8 cellular contexts compared by ENCODE assay signal in the genomic region with DNA sequence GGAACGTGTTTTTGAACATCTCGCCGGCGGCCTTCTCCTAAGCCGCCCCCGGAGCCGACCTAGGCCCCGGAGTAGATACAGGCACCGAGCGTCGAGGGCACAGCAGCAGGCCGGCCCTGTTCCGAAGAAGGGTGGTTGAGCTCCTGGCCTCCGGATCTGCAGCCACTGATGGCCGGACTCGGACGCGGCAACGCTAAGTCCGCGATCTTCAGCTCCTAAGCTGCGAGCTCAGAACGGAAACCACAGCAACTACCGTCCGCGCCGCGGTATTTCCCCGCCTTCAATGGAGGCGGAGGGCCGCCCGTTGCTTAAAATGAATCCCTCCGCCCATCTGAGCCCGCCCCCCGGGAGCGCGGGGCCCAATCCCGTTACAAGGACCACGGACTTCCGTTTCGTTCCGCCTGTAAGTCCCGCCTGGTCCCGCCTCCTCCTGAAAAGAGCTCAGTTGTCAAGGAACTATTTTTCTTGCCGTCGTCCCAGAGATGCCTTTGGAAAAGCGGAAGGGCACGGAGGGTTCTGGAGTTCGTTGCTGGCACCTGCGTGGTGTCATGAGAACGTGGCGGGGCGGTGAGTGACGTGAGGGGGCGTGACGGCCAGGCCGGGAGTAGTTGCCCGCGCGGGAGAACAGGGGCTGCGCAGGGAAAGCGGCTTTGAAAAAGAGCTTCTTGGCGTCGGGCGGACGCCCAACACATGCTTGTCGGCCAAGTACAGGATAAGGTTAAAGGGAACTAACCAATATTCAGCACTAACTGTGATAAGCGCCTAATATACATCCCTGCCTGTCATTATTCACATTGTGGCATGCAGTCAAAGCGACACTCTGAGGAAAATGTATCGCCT. TPM values are rescaled to one million over a fixed set of nuclear protein-coding genes. Genes with fewer than 3 reads are reported as not detected.
DNase-seq lines count a peak whose midpoint lies in the region; ATAC-seq and TF ChIP-seq lines count a peak whose summit lies in the region.

A gene (minus strand): TSS at position 285 of the 840 bp plus-strand sequence. CDS start 266 bp downstream, at position 19.

- no peaks in the 10 kb centered on the region for H3K27me3 ChIP-seq in SK-N-SH (ENCODE audit: insufficient read depth)
- H3K27me3 ChIP-seq in gastroesophageal sphincter = no peaks in the 10 kb centered on the region
- H3K27me3 ChIP-seq in neutrophil = no peaks in the 10 kb centered on the region

- peak in 1 of 2 experiments; percentile 47; a peak in 1 of 4 replicates for TF ChIP-seq EP300 in SK-N-SH (IDR thresholded peaks at IDR 0.05; ENCODE audit: borderline replicate concordance in 1 of 2, low read depth in 1 of 2, low read length in 1 of 2)
- no peak for TF ChIP-seq EP300 in gastroesophageal sphincter (IDR thresholded peaks at IDR 0.05)

- H2AFZ ChIP-seq in SK-N-SH (ENCODE audit: low read depth) = peak within 1 kb of the TSS; percentile 92

- H3K79me2 ChIP-seq in SK-N-SH (ENCODE audit: insufficient read depth) = peaks cover 47% of the 10 kb centered on the region

- TF ChIP-seq RAD21 in SK-N-SH (IDR thresholded peaks at IDR 0.05; ENCODE audit: low read length) = no peak

- peak within 1 kb of the TSS; percentile 92 for H3K9ac ChIP-seq in SK-N-SH

- peaks cover 41% of the 10 kb centered on the region for H4K20me1 ChIP-seq in SK-N-SH (ENCODE audit: insufficient read depth)

- no peaks in the 10 kb centered on the region for H3K36me3 ChIP-seq in SK-N-SH (replicated peaks in 1 of 2; ENCODE audit: control insufficient read depth in 1 of 2, insufficient read depth in 2 of 2, low read length in 1 of 2)
- H3K36me3 ChIP-seq in gastroesophageal sphincter = no peaks in the 10 kb centered on the region
- H3K36me3 ChIP-seq in neutrophil = no peaks in the 10 kb centered on the region

- no peaks in the 10 kb centered on the region for H3K9me2 ChIP-seq in SK-N-SH

- H3K4me2 ChIP-seq in SK-N-SH = peak within 1 kb of the TSS; percentile 78

- POLR2A ChIA-PET in SK-N-SH (lab: Yijun Ruan, JAX) = interaction anchor here (0.7 to 1.5 kb wide), 15 partner anchors 8 to 1068 kb away, joined by 3 to 18 read pairs (median 4); a partner anchor contains a TSS

- peaks cover 7% of the 10 kb centered on the region for H3F3A ChIP-seq in SK-N-SH (replicated peaks; ENCODE audit: insufficient read depth)

- CTCF ChIA-PET in SK-N-SH (lab: Yijun Ruan, JAX) = interaction anchor here (0.6 to 6.5 kb wide), 10 partner anchors 7 to 1938 kb away, joined by 3 to 91 read pairs (median 4); a partner anchor contains a TSS

- 7% methylated on average over 31 of the region's 70 CpGs for WGBS in SK-N-SH (ENCODE audit: low lambda C conversion rate)
- WGBS in gastroesophageal sphincter (ENCODE audit: low coverage in 1 of 2), 2 donors = 4 to 12% methylated on average over 10 to 21 of the region's 70 CpGs

- TF ChIP-seq POLR2A in gastroesophageal sphincter (IDR thresholded peaks at IDR 0.05) = peak; percentile 76 to 83

- peak; percentile 99 for DNase-seq in GM04504 (ENCODE audit: low read depth)
- DNase-seq in NCI-H1048 (lab: John Stamatoyannopoulos, UW) = peak; percentile 86
- DNase-seq in SK-N-SH = peak; percentile 95
- DNase-seq in activated naive CD4-positive, alpha-beta T cell treated with anti-CD3 and anti-CD28 coated beads, Interleukin-2, amount 50 U/mL, for 16 hours = peak; percentile 97
- DNase-seq in substantia nigra (lab: John Stamatoyannopoulos, UW) = peak; percentile 79 to 98 (median 96)

- TF ChIP-seq CTCF in SK-N-SH (IDR thresholded peaks at IDR 0.05) = no peak
- TF ChIP-seq CTCF in gastroesophageal sphincter (IDR thresholded peaks at IDR 0.05) = peak in 1 of 4 experiments; percentile 24
- peak; percentile 49 for TF ChIP-seq CTCF in neutrophil (IDR thresholded peaks at IDR 0.05)

- H3K4me3 ChIP-seq in SK-N-SH (ENCODE audit: low read depth in 2 of 2, low read length in 1 of 2) (peak within 1 kb of the TSS; percentile 90 to 92), gastroesophageal sphincter (peak within 1 kb of the TSS; percentile 87 to 98), neutrophil (ENCODE audit: low read depth in 1 of 2, low read length in 1 of 2) (peak within 1 kb of the TSS; percentile 84 to 97)

- no peaks in the 10 kb centered on the region for H3K9me3 ChIP-seq in SK-N-SH
- H3K9me3 ChIP-seq in gastroesophageal sphincter = peaks cover 0 to 5% (median 0%) of the 10 kb centered on the region in 3 donors
- no peaks in the 10 kb centered on the region for H3K9me3 ChIP-seq in neutrophil

- ATAC-seq in HG02571 (IDR thresholded peaks at IDR 0.05; ENCODE audit: unreplicated experiment) (peak; percentile 81), gastroesophageal sphincter (peak; percentile 99)

- peak within 1 kb of the TSS; percentile 88 to 94 for H3K27ac ChIP-seq in SK-N-SH (ENCODE audit: low read depth in 2 of 2, low read length in 1 of 2)
- peak within 1 kb of the TSS; percentile 80 to 91 (median 90) for H3K27ac ChIP-seq in gastroesophageal sphincter
- peak within 1 kb of the TSS; percentile 91 for H3K27ac ChIP-seq in neutrophil
- peak within 1 kb of the TSS; percentile 84 for H3K27ac ChIP-seq in substantia nigra (ENCODE audit: low read depth, low read length, poor library complexity, severe bottlenecking)

- H3K4me1 ChIP-seq in SK-N-SH (ENCODE audit: control insufficient read depth in 1 of 2, insufficient read depth in 2 of 2, low read depth in 1 of 2, low read length in 1 of 2) (peaks cover 11 to 29% of the 10 kb centered on the region in 2 experiments; a peak in 3 of 4 replicates), gastroesophageal sphincter (peaks cover 0 to 42% (median 12%) of the 10 kb centered on the region in 3 donors), neutrophil (ENCODE audit: control insufficient read depth in 1 of 2, insufficient read depth in 1 of 2, low read depth in 1 of 2, low read length in 1 of 2) (peaks cover 19 to 29% of the 10 kb centered on the region in 2 experiments)

TF ChIP-seq in SK-N-SH, 30 proteins besides CTCF, POLR2A, EP300 and RAD21 (continues in another document):
- TF ChIP-seq MEF2A (IDR thresholded peaks at IDR 0.05; ENCODE audit: borderline replicate concordance, low read depth) (no peak), FOXM1 (IDR thresholded peaks at IDR 0.05; ENCODE audit: low read depth) (no peak), ELF1 (IDR thresholded peaks at IDR 0.05) (peak; percentile 83), TEAD4 (IDR thresholded peaks at IDR 0.05; ENCODE audit: borderline replicate concordance, insufficient read depth) (no peak), NRF1 (IDR thresholded peaks at IDR 0.05; ENCODE audit: low read depth, low read length) (peak; percentile 67), CHD2 (IDR thresholded peaks at IDR 0.05; ENCODE audit: low read length, partially characterized antibody) (peak; percentile 98), RFX5 (IDR thresholded peaks at IDR 0.05; ENCODE audit: low read length) (peak; percentile 76), RXRA (IDR thresholded peaks at IDR 0.05; ENCODE audit: borderline replicate concordance, low read depth) (no peak), RCOR1 (IDR thresholded peaks at IDR 0.05; ENCODE audit: low read length) (0 out of 2 replicates have a peak, but pooled peaks have one; percentile 34), POLR2AphosphoS5 (IDR thresholded peaks at IDR 0.05; ENCODE audit: low read depth, low read length) (peak; percentile 81), YY1 (IDR thresholded peaks at IDR 0.05; ENCODE audit: low read depth) (peak; percentile 78; the same call in 1 of the 2 replicates), FOXJ3 (CRISPR knock-in tag; IDR thresholded peaks at IDR 0.05) (0 out of 2 replicates have a peak, but pooled peaks have one; percentile 29)
- TF ChIP-seq, protein P1, sequence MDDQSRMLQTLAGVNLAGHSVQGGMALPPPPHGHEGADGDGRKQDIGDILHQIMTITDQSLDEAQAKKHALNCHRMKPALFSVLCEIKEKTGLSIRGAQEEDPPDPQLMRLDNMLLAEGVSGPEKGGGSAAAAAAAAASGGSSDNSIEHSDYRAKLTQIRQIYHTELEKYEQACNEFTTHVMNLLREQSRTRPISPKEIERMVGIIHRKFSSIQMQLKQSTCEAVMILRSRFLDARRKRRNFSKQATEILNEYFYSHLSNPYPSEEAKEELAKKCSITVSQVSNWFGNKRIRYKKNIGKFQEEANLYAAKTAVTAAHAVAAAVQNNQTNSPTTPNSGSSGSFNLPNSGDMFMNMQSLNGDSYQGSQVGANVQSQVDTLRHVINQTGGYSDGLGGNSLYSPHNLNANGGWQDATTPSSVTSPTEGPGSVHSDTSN (IDR thresholded peaks at IDR 0.05) = peak; percentile 97
- TF ChIP-seq, protein P2, sequence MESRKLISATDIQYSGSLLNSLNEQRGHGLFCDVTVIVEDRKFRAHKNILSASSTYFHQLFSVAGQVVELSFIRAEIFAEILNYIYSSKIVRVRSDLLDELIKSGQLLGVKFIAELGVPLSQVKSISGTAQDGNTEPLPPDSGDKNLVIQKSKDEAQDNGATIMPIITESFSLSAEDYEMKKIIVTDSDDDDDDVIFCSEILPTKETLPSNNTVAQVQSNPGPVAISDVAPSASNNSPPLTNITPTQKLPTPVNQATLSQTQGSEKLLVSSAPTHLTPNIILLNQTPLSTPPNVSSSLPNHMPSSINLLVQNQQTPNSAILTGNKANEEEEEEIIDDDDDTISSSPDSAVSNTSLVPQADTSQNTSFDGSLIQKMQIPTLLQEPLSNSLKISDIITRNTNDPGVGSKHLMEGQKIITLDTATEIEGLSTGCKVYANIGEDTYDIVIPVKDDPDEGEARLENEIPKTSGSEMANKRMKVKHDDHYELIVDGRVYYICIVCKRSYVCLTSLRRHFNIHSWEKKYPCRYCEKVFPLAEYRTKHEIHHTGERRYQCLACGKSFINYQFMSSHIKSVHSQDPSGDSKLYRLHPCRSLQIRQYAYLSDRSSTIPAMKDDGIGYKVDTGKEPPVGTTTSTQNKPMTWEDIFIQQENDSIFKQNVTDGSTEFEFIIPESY (IDR thresholded peaks at IDR 0.05; ENCODE audit: borderline replicate concordance, low read depth) = peak; percentile 27; the same call in 1 of the 2 replicates

RNA-seq across cellular contexts. Expression of the gene that starts here (rescaled TPM):
- polyA plus RNA-seq in SK-N-SH (2012; rRNA removed) = 61.6 and 65.9 TPM in 2 replicates
- polyA plus RNA-seq in SK-N-SH (2012; cell fraction: cytosol; rRNA removed) = 56.5 and 60.2 TPM in 2 replicates
- 71.3 and 79.2 TPM in 2 replicates for polyA plus RNA-seq in SK-N-SH (2012; cell fraction: nucleus; rRNA removed)
- 10 to 100 TPM; 14.8 to 48.3 (median 25.7) TPM for total RNA-seq in gastroesophageal sphincter

Comparison
In these comparisons a context has a peak if more than half of its experiments do, and no peak if none do; other contexts are left out.
1. Peak in every context shown above with its lines: DNase-seq, ATAC-seq, H3K4me3 ChIP-seq and H3K27ac ChIP-seq.